Comparison of ENCODE assay signal across 20 cellular contexts in genomic region chr13:26372747-26373146, GRCh38.
A peak's percentile ranks its signal among the peaks of the same experiment; 100 is the strongest.
DNase-seq lines count a peak whose midpoint lies in the region; ATAC-seq and TF ChIP-seq lines count a peak whose summit lies in the region.
"Had no signal": no experiment of that assay in that cellular context is flagged by ENCODE, and none has a peak within 500 bp of the region (broad histone marks: within the 10 kb centered on the region; RNA-seq: fewer than 3 reads in every experiment).

No MANE protein-coding gene starts in this region.

- peak overlapping the region in 4 of 7 donors; percentile 9 to 55 (median 50) for H3K27ac Mint-ChIP-seq in CD4-positive, alpha-beta memory T cell
- peak overlapping the region; percentile 10 to 50 for H3K27ac Mint-ChIP-seq in T-cell
- peak overlapping the region in 7 of 9 donors; percentile 2 to 25 (median 11) for H3K27ac Mint-ChIP-seq in naive thymus-derived CD4-positive, alpha-beta T cell
- H3K27ac Mint-ChIP-seq: HFFc6 had no signal

- peak; percentile 63 to 91 (median 72) for ATAC-seq in T-cell (replicated peaks in 1 of 4)
- ATAC-seq in naive thymus-derived CD4-positive, alpha-beta T cell = peak; percentile 52
- ATAC-seq: K562 had no signal

- CTCF ChIA-PET in CD4-positive, alpha-beta memory T cell (lab: Charles Lee; ENCODE audit: partially characterized antibody) = no interaction called here
- CTCF ChIA-PET in T-cell (lab: Charles Lee) (no interaction called here), A673 (lab: Charles Lee) (no interaction called here)
- CTCF ChIA-PET in naive thymus-derived CD4-positive, alpha-beta T cell (lab: Charles Lee) = no interaction called here

- peaks cover 3 to 4% of the 10 kb centered on the region in 2 donors for H3K36me3 Mint-ChIP-seq in CD4-positive, alpha-beta memory T cell
- H3K36me3 Mint-ChIP-seq in T-cell = peaks cover 12% of the 10 kb centered on the region
- H3K36me3 Mint-ChIP-seq in naive thymus-derived CD4-positive, alpha-beta T cell = peaks cover 0 to 22% (median 0%) of the 10 kb centered on the region in 5 donors

- DNase-seq in activated gamma-delta T cell treated with Interleukin-2 at 50 U/mL for 16 hours (peak; percentile 6), activated gamma-delta T cell (lab: John Stamatoyannopoulos, UW) (no peak), T-cell (peak in 16 of 34 experiments; percentile 2 to 37 (median 8)), A673 (ENCODE audit: low spot score) (no peak), globus pallidus (ENCODE audit: low spot score) (no peak), NCI-H69 (lab: John Stamatoyannopoulos, UW) (no peak)
- DNase-seq in CD4-positive, alpha-beta memory T cell = peak in 3 of 5 donors; percentile 1 to 10 (median 5)
- DNase-seq in naive thymus-derived CD4-positive, alpha-beta T cell = peak in 6 of 9 donors; percentile 5 to 36 (median 18)
- DNase-seq: COR-L47, GDM1, H7, HFFc6, NCI-H1105, NCI-H1694 treated with DMSO at 0.1 percent for 48 hours, NCI-H2107, NCI-H510A treated with DMSO at 0.1 percent for 48 hours, NCI-H82, SHP77 had no signal

- intact Hi-C loops in CD4-positive, alpha-beta memory T cell (cut with micrococcal nuclease) = no loop called here
- intact Hi-C loops in naive thymus-derived CD4-positive, alpha-beta T cell (cut with micrococcal nuclease) = no loop called here
- intact Hi-C loops in A673 (cut with micrococcal nuclease; ENCODE audit: unreplicated experiment) = no loop called here

- POLR2A ChIA-PET in CD4-positive, alpha-beta memory T cell (lab: Charles Lee; ENCODE audit: partially characterized antibody) = no interaction called here
- POLR2A ChIA-PET in T-cell (lab: Charles Lee) (no interaction called here), A673 (lab: Charles Lee; ENCODE audit: low non-redundant PET) (no interaction called here)
- POLR2A ChIA-PET in naive thymus-derived CD4-positive, alpha-beta T cell (lab: Charles Lee) = no interaction called here

- H3K27ac ChIP-seq in CD4-positive, alpha-beta memory T cell (ENCODE audit: low read depth, low read length) = no peak overlapping the region
- H3K27ac ChIP-seq in naive thymus-derived CD4-positive, alpha-beta T cell (ENCODE audit: low read depth, low read length) = no peak overlapping the region
- H3K27ac ChIP-seq in A673 (ENCODE audit: low read depth, low read length, poor library complexity, severe bottlenecking) = no peak overlapping the region
- H3K27ac ChIP-seq: BLaER1 had no signal

- H3K27me3 Mint-ChIP-seq in CD4-positive, alpha-beta memory T cell = no peaks in the 10 kb centered on the region
- H3K27me3 Mint-ChIP-seq in T-cell = no peaks in the 10 kb centered on the region
- H3K27me3 Mint-ChIP-seq in naive thymus-derived CD4-positive, alpha-beta T cell = no peaks in the 10 kb centered on the region

- H3K4me3 ChIP-seq in CD4-positive, alpha-beta memory T cell (ENCODE audit: low read length in 2 of 2) = no peak overlapping the region
- H3K4me3 ChIP-seq in naive thymus-derived CD4-positive, alpha-beta T cell (ENCODE audit: low read length) = no peak overlapping the region
- H3K4me3 ChIP-seq in A673 (ENCODE audit: low read depth, low read length, poor library complexity, severe bottlenecking) = no peak overlapping the region
- H3K4me3 ChIP-seq: BLaER1, K562 had no signal

- H3K4me3 Mint-ChIP-seq in CD4-positive, alpha-beta memory T cell = no peak overlapping the region
- peak overlapping the region in 1 of 3 donors; percentile 24 for H3K4me3 Mint-ChIP-seq in T-cell
- peak overlapping the region in 8 of 10 donors; percentile 6 to 44 (median 28) for H3K4me3 Mint-ChIP-seq in naive thymus-derived CD4-positive, alpha-beta T cell
- H3K4me3 Mint-ChIP-seq: HFFc6 had no signal

- BruUV-seq in A673 (replicated peaks; lab: Mats Ljungman, UMichigan) = no TSS peak

- H3K9me3 Mint-ChIP-seq in CD4-positive, alpha-beta memory T cell = no peaks in the 10 kb centered on the region
- no peaks in the 10 kb centered on the region for H3K9me3 Mint-ChIP-seq in T-cell
- H3K9me3 Mint-ChIP-seq in naive thymus-derived CD4-positive, alpha-beta T cell = no peaks in the 10 kb centered on the region
- H3K9me3 Mint-ChIP-seq: HFFc6 had no signal

- peaks cover 8% of the 10 kb centered on the region for H3K4me1 ChIP-seq in CD4-positive, alpha-beta memory T cell (ENCODE audit: insufficient read depth, low read length)
- H3K4me1 ChIP-seq in naive thymus-derived CD4-positive, alpha-beta T cell (ENCODE audit: control insufficient read depth in 2 of 2, insufficient read depth in 2 of 2, low read length in 2 of 2) = peaks cover 7 to 11% of the 10 kb centered on the region in 2 donors
- no peaks in the 10 kb centered on the region for H3K4me1 ChIP-seq in A673 (ENCODE audit: insufficient read depth, low read length, poor library complexity, severe bottlenecking)

- no peaks in the 10 kb centered on the region for H3K36me3 ChIP-seq in CD4-positive, alpha-beta memory T cell (ENCODE audit: insufficient read depth, low read length)
- no peaks in the 10 kb centered on the region for H3K36me3 ChIP-seq in naive thymus-derived CD4-positive, alpha-beta T cell (ENCODE audit: control insufficient read depth in 2 of 3, insufficient read depth in 3 of 3, low read length in 3 of 3)
- H3K36me3 ChIP-seq in A673 (ENCODE audit: insufficient read depth, low read length, poor library complexity, severe bottlenecking) = no peaks in the 10 kb centered on the region

- H3K4me1 Mint-ChIP-seq in CD4-positive, alpha-beta memory T cell = peaks cover 12 to 14% (median 13%) of the 10 kb centered on the region in 4 donors
- peaks cover 15 to 35% (median 16%) of the 10 kb centered on the region in 3 donors for H3K4me1 Mint-ChIP-seq in T-cell
- peaks cover 0 to 37% (median 20%) of the 10 kb centered on the region in 7 donors for H3K4me1 Mint-ChIP-seq in naive thymus-derived CD4-positive, alpha-beta T cell

- no peak for TF ChIP-seq CTCF in A673 (conservative IDR thresholded peaks at IDR 0.05; ENCODE audit: low read depth, low read length)

- no peaks in the 10 kb centered on the region for H3K27me3 ChIP-seq in CD4-positive, alpha-beta memory T cell (ENCODE audit: insufficient read depth, low read length)
- no peaks in the 10 kb centered on the region for H3K27me3 ChIP-seq in naive thymus-derived CD4-positive, alpha-beta T cell (ENCODE audit: control insufficient read depth in 2 of 2, insufficient read depth in 2 of 2, low read length in 2 of 2)
- no peaks in the 10 kb centered on the region for H3K27me3 ChIP-seq in A673 (replicated peaks; ENCODE audit: insufficient read depth, low read depth, low read length, poor library complexity)
- H3K27me3 ChIP-seq: BLaER1 had no signal

- H3K9me3 ChIP-seq in CD4-positive, alpha-beta memory T cell (ENCODE audit: control insufficient read depth in 1 of 2, low read length in 2 of 2) = no peaks in the 10 kb centered on the region
- H3K9me3 ChIP-seq in naive thymus-derived CD4-positive, alpha-beta T cell (ENCODE audit: control insufficient read depth in 2 of 3, low read length in 3 of 3) = no peaks in the 10 kb centered on the region
- no peaks in the 10 kb centered on the region for H3K9me3 ChIP-seq in A673 (ENCODE audit: low read depth, low read length, poor library complexity, severe bottlenecking)
- H3K9me3 ChIP-seq: BLaER1 had no signal

Comparison
In these comparisons a context has a peak if more than half of its experiments do, and no peak if none do; other contexts are left out.
1. DNase-seq: peak in activated gamma-delta T cell treated with Interleukin-2 at 50 U/mL for 16 hours (single experiment), CD4-positive, alpha-beta memory T cell (3 of 5) and naive thymus-derived CD4-positive, alpha-beta T cell (6 of 9); none in activated gamma-delta T cell (single experiment), A673 (single experiment), globus pallidus (single experiment) and NCI-H69 (single experiment).
2. H3K4me3 Mint-ChIP-seq: peak in naive thymus-derived CD4-positive, alpha-beta T cell (8 of 10); none in CD4-positive, alpha-beta memory T cell (0 of 8).
3. Peak in every context shown above with its lines, with median percentiles within 50 percentile points of each other: H3K27ac Mint-ChIP-seq.